9 cellular contexts compared by ENCODE assay signal in genomic region chr6:157563611-157564284, GRCh38.
DNase-seq lines count a peak whose midpoint lies in the region; ATAC-seq lines count a peak whose summit lies in the region.
"Had no signal": no experiment of that assay in that cellular context is flagged by ENCODE, and none has a peak within 500 bp of the region (broad histone marks: within the 10 kb centered on the region; RNA-seq: fewer than 3 reads in every experiment).

No MANE protein-coding gene starts in this region.

- DNase-seq in mesenteric fat pad (ENCODE audit: low spot score) (peak; percentile 71), SW 1271 (lab: John Stamatoyannopoulos, UW) (no peak), NCI-H748 (lab: John Stamatoyannopoulos, UW; ENCODE audit: unreplicated experiment) (no peak), NCI-H2029 (lab: John Stamatoyannopoulos, UW) (no peak), Kasumi-1 (lab: John Stamatoyannopoulos, UW) (no peak)
- DNase-seq: GDM1 had no signal

- ATAC-seq in GM18520 (IDR thresholded peaks at IDR 0.05; ENCODE audit: unreplicated experiment) (peak; percentile 49), GM21529 (IDR thresholded peaks at IDR 0.05; ENCODE audit: unreplicated experiment) (peak; percentile 71), HG03439 (IDR thresholded peaks at IDR 0.05; ENCODE audit: unreplicated experiment) (peak; percentile 48)
